26 cellular contexts compared by ENCODE assay signal in genomic region chr4:162237676-162238075, GRCh38.
"Had no signal": no experiment of that assay in that cellular context is flagged by ENCODE, and none has a peak within 500 bp of the region (broad histone marks: within the 10 kb centered on the region; RNA-seq: fewer than 3 reads in every experiment).

No MANE protein-coding gene starts in this region.

- H3K4me1 ChIP-seq: colonic mucosa, esophagus squamous epithelium, gastrocnemius medialis, heart right ventricle, left lung, lower lobe of right lung had no signal

- DNase-seq: colonic mucosa; cortex of kidney; effector CD8-positive, alpha-beta T cell; effector memory CD8-positive, alpha-beta T cell; endodermal cell; erythroblast; esophagus squamous epithelium; foreskin fibroblast; foreskin melanocyte; gastrocnemius medialis; glutamatergic neuron; head of caudate nucleus; heart right ventricle; hippocampal formation; left cardiac atrium; left lung; left ventricle myocardium superior; lower lobe of right lung; mesenchymal stem cell; mucosa of descending colon; naive B cell had no signal

- H3K9me3 ChIP-seq: colonic mucosa, esophagus squamous epithelium, gastrocnemius medialis, lower lobe of right lung, mucosa of descending colon had no signal

- ATAC-seq: effector memory CD8-positive, alpha-beta T cell; esophagus mucosa; gastrocnemius medialis; heart right ventricle; left cardiac atrium; left lung; left ventricle myocardium superior; lower lobe of right lung; mucosa of descending colon had no signal

- FAIRE-seq: endometrium, islet of Langerhans, keratinocyte had no signal

- H3K27ac ChIP-seq: colonic mucosa, epithelial cell of prostate, esophagus squamous epithelium, gastrocnemius medialis, heart right ventricle, left lung, lower lobe of right lung had no signal

- H3K4me3 ChIP-seq: colonic mucosa, esophagus squamous epithelium, gastrocnemius medialis, heart right ventricle, left lung, lower lobe of right lung, mucosa of descending colon had no signal

- H3K36me3 ChIP-seq: colonic mucosa, esophagus squamous epithelium, gastrocnemius medialis, heart right ventricle, left lung, lower lobe of right lung had no signal

- H3K27me3 ChIP-seq: colonic mucosa, esophagus squamous epithelium, gastrocnemius medialis, heart right ventricle, left lung had no signal
